In the genomic region with DNA sequence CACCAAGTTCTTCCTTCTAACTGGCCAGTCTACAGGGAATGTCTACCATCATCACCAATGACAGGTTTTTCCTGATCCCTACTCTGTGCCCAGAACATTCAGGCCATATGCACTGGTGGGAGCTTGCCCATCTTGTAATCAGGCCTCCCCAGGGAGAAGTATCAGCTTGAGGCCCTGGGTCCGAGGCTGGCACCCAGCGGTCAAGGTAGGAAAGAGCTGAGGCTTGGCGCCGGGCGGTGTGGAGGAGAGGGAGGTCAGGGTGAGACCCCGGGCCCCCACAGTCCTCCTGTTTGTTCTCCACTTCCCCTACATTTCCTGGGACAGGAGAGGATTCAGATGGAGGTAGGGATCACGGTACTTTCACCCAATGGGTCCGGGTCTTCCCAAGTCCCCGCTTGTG, we compare ENCODE assay signal across 8 cellular contexts. TPM values are rescaled to one million over a fixed set of nuclear protein-coding genes. Genes with fewer than 3 reads are reported as not detected.
DNase-seq lines count a peak whose midpoint lies in the region; ATAC-seq and TF ChIP-seq lines count a peak whose summit lies in the region.

No MANE protein-coding gene starts in this region.

- H3K27me3 ChIP-seq in mucosa of stomach (ENCODE audit: control insufficient read depth, insufficient read depth, low read length) (no peaks in the 10 kb centered on the region), upper lobe of right lung (no peaks in the 10 kb centered on the region)

- H3K36me3 ChIP-seq in mucosa of stomach (ENCODE audit: control insufficient read depth, insufficient read depth, low read length) (peaks cover 5% of the 10 kb centered on the region), upper lobe of right lung (peaks cover 7% of the 10 kb centered on the region)

- TF ChIP-seq CTCF in coronary artery (IDR thresholded peaks at IDR 0.05) = no peak
- no peak for TF ChIP-seq CTCF in upper lobe of right lung (IDR thresholded peaks at IDR 0.05)

- peak overlapping the region; percentile 54 for H3K9ac ChIP-seq in mucosa of stomach (ENCODE audit: low read length)

- H3K4me1 ChIP-seq in mucosa of stomach (ENCODE audit: control insufficient read depth, insufficient read depth, low read length) = peaks cover 98% of the 10 kb centered on the region
- H3K4me1 ChIP-seq in upper lobe of right lung = peaks cover 31% of the 10 kb centered on the region

- H3K4me3 Mint-ChIP-seq in activated naive CD4-positive, alpha-beta T cell treated with anti-CD3 and anti-CD28 coated beads, Interleukin-2, amount 50 U/mL, for 24 hours = peak overlapping the region; percentile 50
- H3K4me3 Mint-ChIP-seq in activated CD4-positive, alpha-beta memory T cell treated with anti-CD3 and anti-CD28 coated beads for 36 hours = no peak overlapping the region

- no peak for DNase-seq in activated naive CD4-positive, alpha-beta T cell treated with anti-CD3 and anti-CD28 coated beads, Interleukin-2, amount 50 U/mL, for 16 hours
- DNase-seq in coronary artery (ENCODE audit: low spot score) (no peak), upper lobe of right lung (no peak), T-helper 9 cell (no peak)
- DNase-seq in activated CD4-positive, alpha-beta memory T cell treated with anti-CD3 and anti-CD28 coated beads for 36 hours = no peak

- peaks cover 4% of the 10 kb centered on the region for H3K4me1 Mint-ChIP-seq in activated naive CD4-positive, alpha-beta T cell treated with anti-CD3 and anti-CD28 coated beads, Interleukin-2, amount 50 U/mL, for 24 hours
- H3K4me1 Mint-ChIP-seq in activated CD4-positive, alpha-beta memory T cell treated with anti-CD3 and anti-CD28 coated beads for 36 hours (ENCODE audit: low read depth) = peaks cover 11% of the 10 kb centered on the region

- no peak overlapping the region for H3K27ac Mint-ChIP-seq in activated naive CD4-positive, alpha-beta T cell treated with anti-CD3 and anti-CD28 coated beads, Interleukin-2, amount 50 U/mL, for 24 hours
- no peak overlapping the region for H3K27ac Mint-ChIP-seq in activated CD4-positive, alpha-beta memory T cell treated with anti-CD3 and anti-CD28 coated beads for 36 hours

- POLR2A ChIA-PET in activated CD4-positive, alpha-beta memory T cell treated with anti-CD3 and anti-CD28 coated beads for 36 hours (lab: Charles Lee) = interaction anchor here (1.3 kb wide), 1 partner anchor 65 kb away, joined by 4 read pairs; no protein-coding TSS in a partner anchor

- H3K4me3 ChIP-seq in coronary artery (peak overlapping the region; percentile 59), mucosa of stomach (ENCODE audit: low read length) (no peak overlapping the region), upper lobe of right lung (peak overlapping the region; percentile 36)

- ATAC-seq in upper lobe of right lung = no peak
- no peak for ATAC-seq in HG03135 (IDR thresholded peaks at IDR 0.05; ENCODE audit: unreplicated experiment)

- CTCF ChIA-PET in activated CD4-positive, alpha-beta memory T cell treated with anti-CD3 and anti-CD28 coated beads for 36 hours (lab: Charles Lee) = interaction anchor here (0.8 to 7.8 kb wide), 21 partner anchors 8 to 293 kb away, joined by 3 to 119 read pairs (median 6); no protein-coding TSS in a partner anchor

- H3K27me3 Mint-ChIP-seq in activated naive CD4-positive, alpha-beta T cell treated with anti-CD3 and anti-CD28 coated beads, Interleukin-2, amount 50 U/mL, for 24 hours = no peaks in the 10 kb centered on the region
- H3K27me3 Mint-ChIP-seq in activated CD4-positive, alpha-beta memory T cell treated with anti-CD3 and anti-CD28 coated beads for 36 hours = peaks cover 2% of the 10 kb centered on the region

- H3K9me3 Mint-ChIP-seq in activated naive CD4-positive, alpha-beta T cell treated with anti-CD3 and anti-CD28 coated beads, Interleukin-2, amount 50 U/mL, for 24 hours = no peaks in the 10 kb centered on the region
- no peaks in the 10 kb centered on the region for H3K9me3 Mint-ChIP-seq in activated CD4-positive, alpha-beta memory T cell treated with anti-CD3 and anti-CD28 coated beads for 36 hours

- H3K27ac ChIP-seq in coronary artery = peak overlapping the region; percentile 54 to 74
- peak overlapping the region; percentile 47 for H3K27ac ChIP-seq in upper lobe of right lung

- no peaks in the 10 kb centered on the region for H3K36me3 Mint-ChIP-seq in activated naive CD4-positive, alpha-beta T cell treated with anti-CD3 and anti-CD28 coated beads, Interleukin-2, amount 50 U/mL, for 24 hours
- H3K36me3 Mint-ChIP-seq in activated CD4-positive, alpha-beta memory T cell treated with anti-CD3 and anti-CD28 coated beads for 36 hours = no peaks in the 10 kb centered on the region

- intact Hi-C loops in upper lobe of right lung (cut with DNase I) = loop anchor here (5.0 kb wide), 1 partner anchor 61 kb away; no protein-coding TSS in a partner anchor
- intact Hi-C loops in activated CD4-positive, alpha-beta memory T cell treated with anti-CD3 and anti-CD28 coated beads for 36 hours (cut with micrococcal nuclease) = loop anchor here (1.0 kb wide), 1 partner anchor 64 kb away; no protein-coding TSS in a partner anchor

- H3K9me3 ChIP-seq in mucosa of stomach (ENCODE audit: control insufficient read depth, low read length) (no peaks in the 10 kb centered on the region), upper lobe of right lung (no peaks in the 10 kb centered on the region)

RNA-seq across cellular contexts. Expression of gene TSKU, which starts 15.5 kb away (rescaled TPM):
- 18.1 TPM for total RNA-seq in upper lobe of right lung
- 1 to 10 TPM; 3.8 to 3.9 TPM for total RNA-seq in activated CD4-positive, alpha-beta memory T cell treated with anti-CD3 and anti-CD28 coated beads for 36 hours
